9 cellular contexts compared by ENCODE assay signal in the genomic region with DNA sequence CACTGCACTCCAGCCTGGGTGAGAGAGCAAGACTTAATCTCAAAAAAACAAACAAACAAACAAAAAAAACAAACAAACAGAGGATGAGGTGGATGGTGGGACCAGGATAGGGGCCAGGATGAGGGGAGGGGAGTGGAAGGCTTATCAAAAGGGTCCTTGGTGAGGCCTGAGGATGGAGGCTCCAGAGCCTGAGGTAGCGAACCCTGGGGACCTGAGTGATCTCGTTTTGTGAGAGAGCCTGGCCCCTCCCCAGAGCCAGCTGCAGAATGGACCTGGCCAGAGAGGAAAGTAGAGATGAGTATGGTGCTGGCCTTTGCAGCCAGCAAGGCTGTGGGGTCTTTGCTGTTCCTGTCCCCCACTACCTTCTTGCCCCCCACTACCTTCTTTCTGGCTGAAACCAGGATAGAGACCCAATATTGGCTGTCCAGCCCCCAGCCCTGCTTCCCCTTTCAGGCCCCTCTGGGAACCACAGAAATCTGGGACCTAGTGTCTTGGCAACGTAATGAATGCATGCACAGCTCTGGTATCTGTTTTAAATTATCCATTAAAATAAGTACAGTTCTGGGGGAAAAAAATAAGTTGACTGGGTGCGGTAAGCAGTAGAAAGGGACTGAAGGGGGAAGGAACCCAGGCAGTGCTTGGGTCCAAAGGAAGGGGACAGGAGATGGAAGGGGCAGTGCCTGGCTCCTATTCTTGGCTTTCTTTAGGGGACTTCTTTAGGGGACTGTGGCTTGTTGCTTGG. TPM values are rescaled to one million over a fixed set of nuclear protein-coding genes. Genes with fewer than 3 reads are reported as not detected.
A peak's percentile ranks its signal among the peaks of the same experiment; 100 is the strongest.
DNase-seq lines count a peak whose midpoint lies in the region; ATAC-seq and TF ChIP-seq lines count a peak whose summit lies in the region.
"Had no signal": no experiment of that assay in that cellular context is flagged by ENCODE, and none has a peak within 500 bp of the region (broad histone marks: within the 10 kb centered on the region; RNA-seq: fewer than 3 reads in every experiment).

No MANE protein-coding gene starts in this region.

- peak overlapping the region; percentile 100 for H3K4me3 ChIP-seq in left ventricle myocardium inferior
- no peak overlapping the region for H3K4me3 ChIP-seq in coronary artery
- H3K4me3 ChIP-seq in naive thymus-derived CD4-positive, alpha-beta T cell (ENCODE audit: low read length): no peak overlapping the region
- peak overlapping the region in 1 of 2 donors; percentile 96 for H3K4me3 ChIP-seq in uterus

- H3K9me3 ChIP-seq in left ventricle myocardium inferior (replicated peaks): no peaks in the 10 kb centered on the region
- no peaks in the 10 kb centered on the region for H3K9me3 ChIP-seq in naive thymus-derived CD4-positive, alpha-beta T cell (ENCODE audit: control insufficient read depth in 2 of 3, low read length in 3 of 3)
- no peaks in the 10 kb centered on the region for H3K9me3 ChIP-seq in uterus

- H3K9me3 Mint-ChIP-seq in naive thymus-derived CD4-positive, alpha-beta T cell: peaks cover 0 to 2% (median 0%) of the 10 kb centered on the region in 11 donors

- no peaks in the 10 kb centered on the region for H3K36me3 ChIP-seq in left ventricle myocardium inferior
- no peaks in the 10 kb centered on the region for H3K36me3 ChIP-seq in naive thymus-derived CD4-positive, alpha-beta T cell (ENCODE audit: control insufficient read depth in 2 of 3, insufficient read depth in 3 of 3, low read length in 3 of 3)
- no peaks in the 10 kb centered on the region for H3K36me3 ChIP-seq in uterus

- H3K27ac Mint-ChIP-seq in naive thymus-derived CD4-positive, alpha-beta T cell: peak overlapping the region in 4 of 9 donors; percentile 2 to 74 (median 28)

- no peak for TF ChIP-seq POLR2A in uterus (IDR thresholded peaks at IDR 0.05)

- POLR2A ChIA-PET in naive thymus-derived CD4-positive, alpha-beta T cell (lab: Charles Lee): interaction anchor here (0.6 to 2.4 kb wide), 2 partner anchors 9 to 11 kb away, joined by 4 to 9 read pairs; no protein-coding TSS in a partner anchor

- CTCF ChIA-PET in naive thymus-derived CD4-positive, alpha-beta T cell (lab: Charles Lee): interaction anchor here (0.7 to 1.4 kb wide), 2 partner anchors 17 to 23 kb away, joined by 3 to 5 read pairs; no protein-coding TSS in a partner anchor

- no peaks in the 10 kb centered on the region for H3K27me3 ChIP-seq in left ventricle myocardium inferior (ENCODE audit: low read depth)
- peaks cover 0 to 14% of the 10 kb centered on the region in 2 donors for H3K27me3 ChIP-seq in naive thymus-derived CD4-positive, alpha-beta T cell (ENCODE audit: control insufficient read depth in 2 of 2, insufficient read depth in 2 of 2, low read length in 2 of 2)
- H3K27me3 ChIP-seq in uterus: no peaks in the 10 kb centered on the region

- H3K4me1 Mint-ChIP-seq in naive thymus-derived CD4-positive, alpha-beta T cell: peaks cover 8 to 31% (median 20%) of the 10 kb centered on the region in 7 donors

- no peaks in the 10 kb centered on the region for H3K36me3 Mint-ChIP-seq in naive thymus-derived CD4-positive, alpha-beta T cell

- peak overlapping the region in 8 of 10 donors; percentile 4 to 91 (median 32) for H3K4me3 Mint-ChIP-seq in naive thymus-derived CD4-positive, alpha-beta T cell

- in situ Hi-C loops in KBM-7 (cut with MboI; ENCODE audit: low pct_unique_long_range_greater_than_20kb, low sequenced_read_pairs): no loop called here

- H3K27ac ChIP-seq in left ventricle myocardium inferior (replicated peaks) (peak overlapping the region; percentile 97), coronary artery (peak overlapping the region; percentile 93 to 99), uterus (peak overlapping the region; percentile 97 to 99)
- H3K27ac ChIP-seq in naive thymus-derived CD4-positive, alpha-beta T cell (ENCODE audit: low read depth, low read length): no peak overlapping the region

- DNase-seq in left ventricle myocardium inferior: no peak
- DNase-seq in Right ventricle myocardium superior: no peak
- DNase-seq in coronary artery (ENCODE audit: low spot score): peak; percentile 76
- DNase-seq in naive thymus-derived CD4-positive, alpha-beta T cell: no peak
- DNase-seq in uterus: peak in 1 of 2 donors; percentile 37
- no peak for DNase-seq in globus pallidus (ENCODE audit: low spot score)
- no peak for DNase-seq in KBM-7
- DNase-seq in anterior cingulate cortex (lab: John Stamatoyannopoulos, UW): no peak

- peaks cover 27 to 68% (median 35%) of the 10 kb centered on the region in 5 donors for H3K27me3 Mint-ChIP-seq in naive thymus-derived CD4-positive, alpha-beta T cell

- intact Hi-C loops in left ventricle myocardium inferior (cut with micrococcal nuclease): no loop called here
- intact Hi-C loops in Right ventricle myocardium superior (cut with DNase I): no loop called here
- intact Hi-C loops in naive thymus-derived CD4-positive, alpha-beta T cell (cut with micrococcal nuclease): loop anchor here (1.0 to 2.0 kb wide), 3 partner anchors 7 to 17 kb away; no protein-coding TSS in a partner anchor
- intact Hi-C loops in uterus (cut with DNase I; ENCODE audit: low total_unique reads): no loop called here

- ATAC-seq in Right ventricle myocardium superior (ENCODE audit: poor library complexity): no peak
- ATAC-seq in naive thymus-derived CD4-positive, alpha-beta T cell: no peak

- TF ChIP-seq CTCF in left ventricle myocardium inferior (IDR thresholded peaks at IDR 0.05; ENCODE audit: borderline replicate concordance) (no peak), coronary artery (IDR thresholded peaks at IDR 0.05) (no peak), uterus (IDR thresholded peaks at IDR 0.05) (no peak)

- H3K4me1 ChIP-seq in left ventricle myocardium inferior: peaks cover 56% of the 10 kb centered on the region
- H3K4me1 ChIP-seq in naive thymus-derived CD4-positive, alpha-beta T cell (ENCODE audit: control insufficient read depth in 2 of 2, insufficient read depth in 2 of 2, low read length in 2 of 2): peaks cover 8 to 14% of the 10 kb centered on the region in 2 donors
- peaks cover 4 to 14% of the 10 kb centered on the region in 2 donors for H3K4me1 ChIP-seq in uterus

RNA-seq across cellular contexts. Expression of gene LMNA, which starts 1.1 kb away (rescaled TPM):
- total RNA-seq in left ventricle myocardium inferior: 236 TPM
- total RNA-seq in Right ventricle myocardium superior: 270 TPM
- 100 to 1,000 TPM in 2 of 5 experiments, 10 to 100 TPM in 1, 1 to 10 TPM in 2; 5.5 to 470 (median 18.0) TPM for total RNA-seq in naive thymus-derived CD4-positive, alpha-beta T cell
- polyA plus RNA-seq in naive thymus-derived CD4-positive, alpha-beta T cell: under 1 TPM in 1 of 2 donors, not detected in 1; 0.20 TPM
- 100 to 1,000 TPM; 245 to 533 (median 373) TPM for total RNA-seq in uterus

RNA-seq across cellular contexts. Expression of gene MEX3A, which starts 31.2 kb away (rescaled TPM):
- total RNA-seq in left ventricle myocardium inferior: 0.16 TPM
- total RNA-seq in Right ventricle myocardium superior: 0.16 TPM
- total RNA-seq in naive thymus-derived CD4-positive, alpha-beta T cell: under 1 TPM in 4 of 5 experiments, not detected in 1; 0.05 to 0.15 (median 0.13) TPM
- polyA plus RNA-seq in naive thymus-derived CD4-positive, alpha-beta T cell: not detected
- total RNA-seq in uterus: 10 to 100 TPM in 1 of 4 donors, 1 to 10 TPM in 1, under 1 TPM in 2; 0.29 to 13.3 (median 2.0) TPM

RNA-seq across cellular contexts. Expression of gene SEMA4A, which starts 40.0 kb away (rescaled TPM):
- total RNA-seq in left ventricle myocardium inferior (1.0 TPM), Right ventricle myocardium superior (1.4 TPM), uterus (1 to 10 TPM in 3 of 4 donors, not detected in 1; 3.1 to 8.2 (median 4.1) TPM)
- total RNA-seq in naive thymus-derived CD4-positive, alpha-beta T cell: 10 to 100 TPM in 1 of 5 experiments, 1 to 10 TPM in 4; 1.8 to 48.6 (median 3.8) TPM
- under 1 TPM; 0.06 to 0.24 TPM for polyA plus RNA-seq in naive thymus-derived CD4-positive, alpha-beta T cell
- total RNA-seq: HT1080 had no signal

RNA-seq across cellular contexts. Expression of gene RAB25, which starts 52.5 kb away (rescaled TPM):
- total RNA-seq in left ventricle myocardium inferior (not detected), Right ventricle myocardium superior (not detected), uterus (1 to 10 TPM in 2 of 4 donors, not detected in 2; 5.0 to 5.5 TPM)
- 1 to 10 TPM in 4 of 5 experiments, not detected in 1; 1.1 to 2.7 (median 2.2) TPM for total RNA-seq in naive thymus-derived CD4-positive, alpha-beta T cell
- polyA plus RNA-seq in naive thymus-derived CD4-positive, alpha-beta T cell: 1 to 10 TPM; 1.5 to 1.8 TPM

RNA-seq across cellular contexts. Expression of gene LAMTOR2, which starts 58.9 kb away (rescaled TPM):
- 55.0 TPM for total RNA-seq in left ventricle myocardium inferior
- 64.4 TPM for total RNA-seq in Right ventricle myocardium superior
- total RNA-seq in naive thymus-derived CD4-positive, alpha-beta T cell: 10 to 100 TPM; 13.3 to 66.1 (median 27.9) TPM
- 10 to 100 TPM; 90.1 to 97.9 TPM for polyA plus RNA-seq in naive thymus-derived CD4-positive, alpha-beta T cell
- total RNA-seq in uterus: 10 to 100 TPM; 17.3 to 97.6 (median 38.1) TPM

Comparison
In these comparisons a context has a peak if more than half of its experiments do, and no peak if none do; other contexts are left out.
1. intact Hi-C loops: an anchor here in naive thymus-derived CD4-positive, alpha-beta T cell (1.0 to 2.0 kb wide); none called in left ventricle myocardium inferior, Right ventricle myocardium superior and uterus.